In genomic region chr4:112511294-112512118, GRCh38 we compare ENCODE assay signal across 13 cellular contexts. TPM values are rescaled to one million over a fixed set of nuclear protein-coding genes. Genes with fewer than 3 reads are reported as not detected.
DNase-seq lines count a peak whose midpoint lies in the region; ATAC-seq and TF ChIP-seq lines count a peak whose summit lies in the region.
"Had no signal": no experiment of that assay in that cellular context is flagged by ENCODE, and none has a peak within 500 bp of the region (broad histone marks: within the 10 kb centered on the region; RNA-seq: fewer than 3 reads in every experiment).

No MANE protein-coding gene starts in this region.

- H3K27ac Mint-ChIP-seq in mesothelial cell of epicardium: no peak overlapping the region
- H3K27ac Mint-ChIP-seq in type B pancreatic cell: peak overlapping the region; percentile 48

- H3K4me1 Mint-ChIP-seq in mesothelial cell of epicardium: peaks cover 34% of the 10 kb centered on the region
- H3K4me1 Mint-ChIP-seq in type B pancreatic cell (ENCODE audit: unreplicated experiment): peaks cover 26% of the 10 kb centered on the region

- H3K4me1 ChIP-seq in right cardiac atrium (ENCODE audit: control insufficient read depth, insufficient read depth, low read length) (peaks cover 11% of the 10 kb centered on the region), ascending aorta (peaks cover 10 to 34% of the 10 kb centered on the region in 2 donors)

- peak overlapping the region; percentile 48 for H3K4me3 Mint-ChIP-seq in mesothelial cell of epicardium
- peak overlapping the region; percentile 83 for H3K4me3 Mint-ChIP-seq in type B pancreatic cell

- H3K27me3 ChIP-seq in right cardiac atrium (ENCODE audit: control insufficient read depth, insufficient read depth): peaks cover 7% of the 10 kb centered on the region
- peaks cover 26% of the 10 kb centered on the region for H3K27me3 ChIP-seq in ascending aorta

- H3K36me3 ChIP-seq in ascending aorta: no peaks in the 10 kb centered on the region
- H3K36me3 ChIP-seq: BLaER1 had no signal

- DNase-seq in right cardiac atrium (peak in 1 of 3 donors; percentile 40), cardiac septum (ENCODE audit: low spot score) (no peak), ascending aorta (ENCODE audit: low spot score in 2 of 2) (no peak), mesothelial cell of epicardium (ENCODE audit: low spot score in 2 of 2, unreplicated experiment in 2 of 2) (no peak), type B pancreatic cell (ENCODE audit: extremely low spot score, unreplicated experiment) (no peak), RPMI8226 (no peak), AG08395 (ENCODE audit: low spot score) (no peak)
- DNase-seq: caudate nucleus, NCI-H345 had no signal

- H3K36me3 Mint-ChIP-seq in mesothelial cell of epicardium (no peaks in the 10 kb centered on the region), type B pancreatic cell (no peaks in the 10 kb centered on the region)

- TF ChIP-seq CTCF in ascending aorta (IDR thresholded peaks at IDR 0.05) (no peak), mesothelial cell of epicardium (IDR thresholded peaks at IDR 0.05; ENCODE audit: unreplicated experiment) (no peak), type B pancreatic cell (conservative IDR thresholded peaks at IDR 0.05) (no peak)

- intact Hi-C loops in right cardiac atrium (cut with DNase I) (no loop called here), cardiac septum (cut with DNase I) (no loop called here), ascending aorta (cut with DNase I) (no loop called here)

- H3K27ac ChIP-seq in right cardiac atrium (ENCODE audit: low read length) (no peak overlapping the region), ascending aorta (no peak overlapping the region)
- H3K27ac ChIP-seq: BLaER1 had no signal

- ATAC-seq in right cardiac atrium: no peak
- ATAC-seq in HG03521 (IDR thresholded peaks at IDR 0.05; ENCODE audit: unreplicated experiment): no peak

- H3K9me3 ChIP-seq in right cardiac atrium (ENCODE audit: control insufficient read depth, low read length): no peaks in the 10 kb centered on the region
- H3K9me3 ChIP-seq in ascending aorta: no peaks in the 10 kb centered on the region

- peaks cover 96% of the 10 kb centered on the region for H3K27me3 Mint-ChIP-seq in mesothelial cell of epicardium (ENCODE audit: low read depth)
- H3K27me3 Mint-ChIP-seq in type B pancreatic cell: peaks cover 96% of the 10 kb centered on the region

- peak overlapping the region; percentile 26 for H3K4me3 ChIP-seq in right cardiac atrium (ENCODE audit: low read length)
- H3K4me3 ChIP-seq in ascending aorta: peak overlapping the region; percentile 44 to 52
- H3K4me3 ChIP-seq: BLaER1 had no signal

- WGBS in right cardiac atrium: 28% methylated on average over 34 of the region's 34 CpGs

- H3K9me3 Mint-ChIP-seq in mesothelial cell of epicardium: no peaks in the 10 kb centered on the region
- H3K9me3 Mint-ChIP-seq in type B pancreatic cell: no peaks in the 10 kb centered on the region

RNA-seq across cellular contexts. Expression of gene NEUROG2, which starts 4.5 kb away (rescaled TPM):
- not detected for total RNA-seq in right cardiac atrium
- not detected for polyA plus RNA-seq in right cardiac atrium
- not detected for total RNA-seq in cardiac septum
- not detected for total RNA-seq in ascending aorta
- total RNA-seq in mesothelial cell of epicardium: not detected in 3 replicates
- 1.2 TPM in 1 of 2 replicates, not detected in the other for total RNA-seq in type B pancreatic cell (ENCODE audit: low replicate concordance)
- total RNA-seq: G401 had no signal
- polyA plus RNA-seq: esophagus had no signal
